In the genomic region with DNA sequence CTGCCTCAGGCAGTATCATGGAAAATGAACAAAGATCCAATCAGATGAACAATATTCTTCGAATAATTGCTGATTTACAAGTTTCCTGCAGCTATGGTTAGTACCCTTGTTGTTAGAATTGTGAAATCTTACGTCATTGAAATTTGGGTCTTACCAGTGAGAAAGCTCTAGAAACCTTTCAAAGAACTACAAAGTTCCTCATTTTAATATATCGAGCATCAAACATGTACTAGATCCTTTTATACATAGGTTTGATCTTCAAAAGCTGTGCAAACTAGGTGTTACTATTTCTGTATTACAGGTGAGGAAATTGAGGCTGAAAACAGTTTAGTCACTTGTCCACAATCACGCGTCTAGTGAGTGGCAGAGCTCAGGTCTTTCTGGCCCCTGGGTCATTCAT, we compare ENCODE assay signal across 1 cellular context.
TF ChIP-seq lines count a peak whose summit lies in the region.

No MANE protein-coding gene starts in this region.

TF ChIP-seq in GM12878, 131 proteins besides CTCF, POLR2A, EP300 and RAD21 (continued from another document):
- TF ChIP-seq, protein P1, sequence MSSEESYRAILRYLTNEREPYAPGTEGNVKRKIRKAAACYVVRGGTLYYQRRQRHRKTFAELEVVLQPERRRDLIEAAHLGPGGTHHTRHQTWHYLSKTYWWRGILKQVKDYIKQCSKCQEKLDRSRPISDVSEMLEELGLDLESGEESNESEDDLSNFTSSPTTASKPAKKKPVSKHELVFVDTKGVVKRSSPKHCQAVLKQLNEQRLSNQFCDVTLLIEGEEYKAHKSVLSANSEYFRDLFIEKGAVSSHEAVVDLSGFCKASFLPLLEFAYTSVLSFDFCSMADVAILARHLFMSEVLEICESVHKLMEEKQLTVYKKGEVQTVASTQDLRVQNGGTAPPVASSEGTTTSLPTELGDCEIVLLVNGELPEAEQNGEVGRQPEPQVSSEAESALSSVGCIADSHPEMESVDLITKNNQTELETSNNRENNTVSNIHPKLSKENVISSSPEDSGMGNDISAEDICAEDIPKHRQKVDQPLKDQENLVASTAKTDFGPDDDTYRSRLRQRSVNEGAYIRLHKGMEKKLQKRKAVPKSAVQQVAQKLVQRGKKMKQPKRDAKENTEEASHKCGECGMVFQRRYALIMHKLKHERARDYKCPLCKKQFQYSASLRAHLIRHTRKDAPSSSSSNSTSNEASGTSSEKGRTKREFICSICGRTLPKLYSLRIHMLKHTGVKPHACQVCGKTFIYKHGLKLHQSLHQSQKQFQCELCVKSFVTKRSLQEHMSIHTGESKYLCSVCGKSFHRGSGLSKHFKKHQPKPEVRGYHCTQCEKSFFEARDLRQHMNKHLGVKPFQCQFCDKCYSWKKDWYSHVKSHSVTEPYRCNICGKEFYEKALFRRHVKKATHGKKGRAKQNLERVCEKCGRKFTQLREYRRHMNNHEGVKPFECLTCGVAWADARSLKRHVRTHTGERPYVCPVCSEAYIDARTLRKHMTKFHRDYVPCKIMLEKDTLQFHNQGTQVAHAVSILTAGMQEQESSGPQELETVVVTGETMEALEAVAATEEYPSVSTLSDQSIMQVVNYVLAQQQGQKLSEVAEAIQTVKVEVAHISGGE (CRISPR knock-in tag; IDR thresholded peaks at IDR 0.05) = no peak
- TF ChIP-seq ZBTB4 (CRISPR knock-in tag; IDR thresholded peaks at IDR 0.05) = 0 out of 2 replicates have a peak, but pooled peaks have one; percentile 3
- TF ChIP-seq MTA2 (IDR thresholded peaks at IDR 0.05; ENCODE audit: low read depth) = no peak
- no peak for TF ChIP-seq EZH2 (IDR thresholded peaks at IDR 0.05; ENCODE audit: borderline replicate concordance, control insufficient read depth, low read depth, low read length)
- TF ChIP-seq LARP7 (IDR thresholded peaks at IDR 0.05) = no peak
- TF ChIP-seq, protein P2, sequence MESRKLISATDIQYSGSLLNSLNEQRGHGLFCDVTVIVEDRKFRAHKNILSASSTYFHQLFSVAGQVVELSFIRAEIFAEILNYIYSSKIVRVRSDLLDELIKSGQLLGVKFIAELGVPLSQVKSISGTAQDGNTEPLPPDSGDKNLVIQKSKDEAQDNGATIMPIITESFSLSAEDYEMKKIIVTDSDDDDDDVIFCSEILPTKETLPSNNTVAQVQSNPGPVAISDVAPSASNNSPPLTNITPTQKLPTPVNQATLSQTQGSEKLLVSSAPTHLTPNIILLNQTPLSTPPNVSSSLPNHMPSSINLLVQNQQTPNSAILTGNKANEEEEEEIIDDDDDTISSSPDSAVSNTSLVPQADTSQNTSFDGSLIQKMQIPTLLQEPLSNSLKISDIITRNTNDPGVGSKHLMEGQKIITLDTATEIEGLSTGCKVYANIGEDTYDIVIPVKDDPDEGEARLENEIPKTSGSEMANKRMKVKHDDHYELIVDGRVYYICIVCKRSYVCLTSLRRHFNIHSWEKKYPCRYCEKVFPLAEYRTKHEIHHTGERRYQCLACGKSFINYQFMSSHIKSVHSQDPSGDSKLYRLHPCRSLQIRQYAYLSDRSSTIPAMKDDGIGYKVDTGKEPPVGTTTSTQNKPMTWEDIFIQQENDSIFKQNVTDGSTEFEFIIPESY (IDR thresholded peaks at IDR 0.05) = no peak
- TF ChIP-seq NFXL1 (IDR thresholded peaks at IDR 0.05; ENCODE audit: borderline replicate concordance) = no peak
- TF ChIP-seq RELB (IDR thresholded peaks at IDR 0.05; ENCODE audit: low read depth) = no peak
- TF ChIP-seq FOXM1 (IDR thresholded peaks at IDR 0.05; ENCODE audit: low read depth, low read length) = no peak; the same call in 1 of the 2 replicates
- TF ChIP-seq NR2F1 (conservative IDR thresholded peaks at IDR 0.05) = no peak
- TF ChIP-seq MXI1 (IDR thresholded peaks at IDR 0.05; ENCODE audit: low read depth, low read length) = no peak
TF ChIP-seq in GM12878: peak in this region for 5.
